Comparison of ENCODE assay signal across 9 cellular contexts in the genomic region with DNA sequence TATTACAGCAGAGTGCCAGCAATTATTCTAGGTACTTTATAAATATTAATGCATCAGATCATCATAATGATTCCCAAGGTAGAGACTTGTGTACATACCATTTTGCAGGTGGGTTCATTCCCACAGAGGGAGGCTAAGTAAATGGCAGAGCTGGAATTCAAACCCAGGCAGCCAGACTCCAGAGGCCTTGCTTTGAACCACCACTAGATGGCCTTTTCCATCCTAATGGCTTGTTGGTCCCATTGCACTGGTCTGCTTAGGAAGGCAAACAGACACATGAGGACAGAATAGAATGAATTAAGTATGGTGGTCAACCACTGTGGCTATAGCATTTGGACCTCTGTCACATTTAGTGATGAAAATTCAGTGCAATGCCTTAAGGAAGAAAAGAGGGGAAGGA.
DNase-seq lines count a peak whose midpoint lies in the region; ATAC-seq and TF ChIP-seq lines count a peak whose summit lies in the region.
"Had no signal": no experiment of that assay in that cellular context is flagged by ENCODE, and none has a peak within 500 bp of the region (broad histone marks: within the 10 kb centered on the region; RNA-seq: fewer than 3 reads in every experiment).

No MANE protein-coding gene starts in this region.

- H3K27me3 Mint-ChIP-seq in chondrocyte (ENCODE audit: low read depth), result no peaks in the 10 kb centered on the region

- H3K36me3 Mint-ChIP-seq in chondrocyte (ENCODE audit: low read depth), result no peaks in the 10 kb centered on the region

- peak; percentile 89 for ATAC-seq in GM21447 (IDR thresholded peaks at IDR 0.05; ENCODE audit: unreplicated experiment)
- ATAC-seq: K562 had no signal

- POLR2A ChIA-PET in RWPE1 (lab: Yijun Ruan, JAX; ENCODE audit: low non-redundant PET), result no interaction called here

- intact Hi-C loops in head of caudate nucleus (cut with DNase I), result no loop called here

- peak; percentile 11 for DNase-seq in EH (ENCODE audit: low read depth)
- peak; percentile 55 for DNase-seq in HT-29 (ENCODE audit: low spot score)
- DNase-seq in chondrocyte (ENCODE audit: low spot score), result no peak
- DNase-seq in T-helper 9 cell, result no peak
- DNase-seq in head of caudate nucleus, result no peak
- DNase-seq in RWPE1 (ENCODE audit: low spot score), result no peak
- DNase-seq in stimulated activated naive CD4-positive, alpha-beta T cell treated with Interleukin-2 at 50 U/mL for 16 hours (lab: John Stamatoyannopoulos, UW), result no peak

- no peaks in the 10 kb centered on the region for H3K4me1 Mint-ChIP-seq in chondrocyte (ENCODE audit: low read depth)

- no peak overlapping the region for H3K27ac Mint-ChIP-seq in chondrocyte (ENCODE audit: unreplicated experiment)

- no peak overlapping the region for H3K27ac ChIP-seq in RWPE1

- CTCF ChIA-PET in RWPE1 (lab: Yijun Ruan, JAX), result interaction anchor here (0.6 kb wide), 1 partner anchor 109 kb away, joined by 3 read pairs; no protein-coding TSS in a partner anchor

- TF ChIP-seq CTCF in chondrocyte (IDR thresholded peaks at IDR 0.05) (peak; percentile 46), RWPE1 (conservative IDR thresholded peaks at IDR 0.05; ENCODE audit: low read depth) (no peak; the same call in 1 of the 2 replicates)

- no peak overlapping the region for H3K4me3 Mint-ChIP-seq in chondrocyte (ENCODE audit: unreplicated experiment)

- H3K9me3 Mint-ChIP-seq in chondrocyte (ENCODE audit: low read depth), result no peaks in the 10 kb centered on the region

Comparison
In these comparisons a context has a peak if more than half of its experiments do, and no peak if none do; other contexts are left out.
1. DNase-seq: peak in EH (single experiment) and HT-29 (single experiment); none in chondrocyte (single experiment), T-helper 9 cell (single experiment), head of caudate nucleus (0 of 42), RWPE1 (single experiment) and stimulated activated naive CD4-positive, alpha-beta T cell treated with Interleukin-2 at 50 U/mL for 16 hours (single experiment).